ENCODE assay signal across 11 cellular contexts in genomic region chr12:81942588-81942987, GRCh38.
DNase-seq lines count a peak whose midpoint lies in the region; ATAC-seq, FAIRE-seq and TF ChIP-seq lines count a peak whose summit lies in the region.
"Had no signal": no experiment of that assay in that cellular context is flagged by ENCODE, and none has a peak within 500 bp of the region (broad histone marks: within the 10 kb centered on the region; RNA-seq: fewer than 3 reads in every experiment).

No MANE protein-coding gene starts in this region.

- H3K4me1 Mint-ChIP-seq in naive thymus-derived CD8-positive, alpha-beta T cell = peaks cover 32 to 60% (median 50%) of the 10 kb centered on the region in 4 donors
- H3K4me1 Mint-ChIP-seq: memory B cell had no signal

- ATAC-seq in GM18870 (IDR thresholded peaks at IDR 0.05; ENCODE audit: unreplicated experiment) (peak; percentile 92), HG02981 (IDR thresholded peaks at IDR 0.05; ENCODE audit: unreplicated experiment) (peak; percentile 71)
- ATAC-seq in naive thymus-derived CD8-positive, alpha-beta T cell = peak; percentile 88 to 90

- TF ChIP-seq CTCF in adrenal gland (IDR thresholded peaks at IDR 0.05) = no peak

- H3K27me3 Mint-ChIP-seq in naive thymus-derived CD8-positive, alpha-beta T cell = no peaks in the 10 kb centered on the region
- H3K27me3 Mint-ChIP-seq: memory B cell had no signal

- no peak overlapping the region for H3K27ac ChIP-seq in adrenal gland

- peak overlapping the region; percentile 12 to 90 (median 68) for H3K27ac Mint-ChIP-seq in naive thymus-derived CD8-positive, alpha-beta T cell
- H3K27ac Mint-ChIP-seq: memory B cell had no signal

- no peak for FAIRE-seq in H54 (lab: Jason Lieb, UNC)
- FAIRE-seq: bronchial epithelial cell, H1 had no signal

- DNase-seq in OCI-M1 (lab: John Stamatoyannopoulos, UW) (peak; percentile 72), H54 (ENCODE audit: insufficient read length, low spot score) (no peak), adrenal gland (no peak)
- DNase-seq in naive thymus-derived CD8-positive, alpha-beta T cell = peak in 3 of 10 donors; percentile 32 to 57 (median 55)
- no peak for DNase-seq in NK-92 treated with Interleukin-12 subunit alpha and Interleukin-12 subunit beta, amount 100 ng/mL, for 24 hours (lab: John Stamatoyannopoulos, UW)
- DNase-seq: activated CD4-positive, CD25-positive, alpha-beta regulatory T cell treated with anti-CD3 and anti-CD28 coated beads, Interleukin-2, amount 50 U/mL, for 72 hours had no signal

- H3K9me3 ChIP-seq in adrenal gland (replicated peaks in 1 of 3) = no peaks in the 10 kb centered on the region

- WGBS in adrenal gland, 4 donors = 19 to 30% (median 25%) methylated on average over 4 of the region's 4 CpGs

- no peaks in the 10 kb centered on the region for H3K4me1 ChIP-seq in adrenal gland (replicated peaks in 1 of 2)

- peaks cover 0 to 7% (median 0%) of the 10 kb centered on the region in 9 donors for H3K9me3 Mint-ChIP-seq in naive thymus-derived CD8-positive, alpha-beta T cell

- no peaks in the 10 kb centered on the region for H3K27me3 ChIP-seq in adrenal gland

- POLR2A ChIA-PET in naive thymus-derived CD8-positive, alpha-beta T cell (lab: Charles Lee) = no interaction called here

- H3K36me3 Mint-ChIP-seq in naive thymus-derived CD8-positive, alpha-beta T cell = no peaks in the 10 kb centered on the region
- H3K36me3 Mint-ChIP-seq: memory B cell had no signal

- H3K36me3 ChIP-seq in adrenal gland (replicated peaks in 1 of 2) = no peaks in the 10 kb centered on the region

- no peak overlapping the region for H3K4me3 ChIP-seq in adrenal gland

- intact Hi-C loops in adrenal gland (cut with DNase I) = no loop called here

- no peak for TF ChIP-seq POLR2A in H54 (IDR thresholded peaks at IDR 0.05; ENCODE audit: low read depth, low read length)
- no peak for TF ChIP-seq POLR2A in adrenal gland (IDR thresholded peaks at IDR 0.05)

- peak overlapping the region; percentile 48 to 79 (median 71) for H3K4me3 Mint-ChIP-seq in naive thymus-derived CD8-positive, alpha-beta T cell
- H3K4me3 Mint-ChIP-seq: memory B cell had no signal
